Comparison of ENCODE assay signal across 10 cellular contexts in the genomic region with DNA sequence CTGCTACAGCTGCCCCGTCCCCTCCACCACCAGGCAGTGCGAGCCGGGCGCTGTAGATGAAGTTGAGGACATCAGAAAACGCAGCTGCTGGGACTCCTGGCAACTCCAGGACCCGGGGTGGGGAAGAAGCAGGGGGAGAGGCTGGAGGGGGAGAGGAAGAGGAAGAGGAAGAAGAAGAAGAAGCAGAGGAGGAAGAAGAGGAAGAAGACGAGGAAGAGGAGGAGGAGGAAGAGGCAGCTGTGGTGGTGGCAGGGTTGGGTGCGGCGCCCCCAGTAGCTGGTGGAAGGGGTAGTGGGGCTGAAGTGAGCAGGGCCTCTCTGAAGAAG. TPM values are rescaled to one million over a fixed set of nuclear protein-coding genes. Genes with fewer than 3 reads are reported as not detected.
DNase-seq lines count a peak whose midpoint lies in the region; ATAC-seq, FAIRE-seq and TF ChIP-seq lines count a peak whose summit lies in the region.
"Had no signal": no experiment of that assay in that cellular context is flagged by ENCODE, and none has a peak within 500 bp of the region (broad histone marks: within the 10 kb centered on the region; RNA-seq: fewer than 3 reads in every experiment).

No MANE protein-coding gene starts in this region.

- H3K36me3 ChIP-seq in heart right ventricle (peaks cover 0 to 60% (median 7%) of the 10 kb centered on the region in 9 donors), lung (ENCODE audit: control insufficient read depth in 2 of 2, insufficient read depth in 2 of 2, low read length in 2 of 2) (peaks cover 13 to 40% of the 10 kb centered on the region in 2 donors), transverse colon (no peaks in the 10 kb centered on the region), small intestine (ENCODE audit: control insufficient read depth in 2 of 2, insufficient read depth in 2 of 2, low read length in 2 of 2) (peaks cover 3 to 8% of the 10 kb centered on the region in 2 donors)

- intact Hi-C loops in heart right ventricle (cut with DNase I) (no loop called here), cardiac septum (cut with DNase I) (no loop called here), transverse colon (cut with DNase I; ENCODE audit: low total_unique reads) (no loop called here)

- TF ChIP-seq EP300 in transverse colon (IDR thresholded peaks at IDR 0.05; ENCODE audit: low read depth), result no peak

- in situ Hi-C loops in transverse colon (cut with MboI; ENCODE audit: low pct_ligation_motif_present in 1 of 4, low pct_unique_long_range_greater_than_20kb in 1 of 4, low sequenced_read_pairs in 3 of 4), result no loop called here

- peak overlapping the region in 9 of 10 donors; percentile 73 to 88 (median 79) for H3K27ac ChIP-seq in heart right ventricle
- H3K27ac ChIP-seq in lung (ENCODE audit: low read depth in 1 of 2, low read length in 1 of 2), result peak overlapping the region; percentile 59 to 82
- H3K27ac ChIP-seq in transverse colon, result peak overlapping the region; percentile 44 to 54 (median 49)
- H3K27ac ChIP-seq in small intestine (ENCODE audit: low read depth in 1 of 2, low read length in 1 of 2), result peak overlapping the region in 1 of 2 donors; percentile 41

- peaks cover 14 to 53% (median 47%) of the 10 kb centered on the region in 9 donors for H3K4me1 ChIP-seq in heart right ventricle
- peaks cover 4 to 13% of the 10 kb centered on the region in 2 donors for H3K4me1 ChIP-seq in lung (ENCODE audit: control insufficient read depth in 2 of 2, insufficient read depth in 2 of 2, low read length in 2 of 2)
- peaks cover 0 to 15% (median 8%) of the 10 kb centered on the region in 4 donors for H3K4me1 ChIP-seq in transverse colon
- H3K4me1 ChIP-seq in small intestine (ENCODE audit: control insufficient read depth in 2 of 2, insufficient read depth in 1 of 2, low read depth in 1 of 2, low read length in 1 of 2), result peaks cover 0 to 2% of the 10 kb centered on the region in 2 donors

- 82 to 90% methylated on average over 9 of the region's 9 CpGs for WGBS in heart right ventricle, 2 donors
- WGBS in lung, 2 donors, result 58 to 76% methylated on average over 9 of the region's 9 CpGs
- 85 to 87% methylated on average over 4 to 9 of the region's 9 CpGs for WGBS in transverse colon (ENCODE audit: low coverage in 1 of 2), 2 donors
- WGBS in small intestine, 3 donors, result 88 to 94% (median 90%) methylated on average over 9 of the region's 9 CpGs

- H3K9me3 ChIP-seq in heart right ventricle, result no peaks in the 10 kb centered on the region
- H3K9me3 ChIP-seq in lung (ENCODE audit: control insufficient read depth in 2 of 2, insufficient read depth in 1 of 2, low read length in 1 of 2), result no peaks in the 10 kb centered on the region
- H3K9me3 ChIP-seq in transverse colon, result no peaks in the 10 kb centered on the region
- H3K9me3 ChIP-seq in small intestine (ENCODE audit: control insufficient read depth, low read depth), result no peaks in the 10 kb centered on the region

- TF ChIP-seq POLR2A in transverse colon (IDR thresholded peaks at IDR 0.05), result no peak

- no peak for DNase-seq in heart right ventricle
- DNase-seq in cardiac septum (ENCODE audit: low spot score), result no peak
- DNase-seq in lung (ENCODE audit: low spot score), result no peak
- no peak for DNase-seq in transverse colon
- no peak for DNase-seq in small intestine
- DNase-seq in SW 1271 (lab: John Stamatoyannopoulos, UW), result no peak
- DNase-seq: DMS153; effector CD8-positive, alpha-beta T cell; T-helper 9 cell had no signal

- TF ChIP-seq CTCF in heart right ventricle (IDR thresholded peaks at IDR 0.05) (no peak), lung (IDR thresholded peaks at IDR 0.05; ENCODE audit: control extremely low read depth, extremely low read depth) (no peak), transverse colon (IDR thresholded peaks at IDR 0.05) (no peak)

- H3K27me3 ChIP-seq in heart right ventricle, result no peaks in the 10 kb centered on the region
- H3K27me3 ChIP-seq in lung (ENCODE audit: control insufficient read depth, insufficient read depth), result no peaks in the 10 kb centered on the region
- H3K27me3 ChIP-seq in transverse colon, result no peaks in the 10 kb centered on the region
- H3K27me3 ChIP-seq in small intestine (ENCODE audit: control insufficient read depth in 2 of 2, insufficient read depth in 2 of 2, low read length in 2 of 2), result no peaks in the 10 kb centered on the region

- ATAC-seq in heart right ventricle (no peak), lung (ENCODE audit: insufficient read depth, low FRiP score) (no peak)

- no peak overlapping the region for H3K4me3 ChIP-seq in heart right ventricle
- H3K4me3 ChIP-seq in lung, result no peak overlapping the region
- H3K4me3 ChIP-seq in transverse colon, result no peak overlapping the region
- no peak overlapping the region for H3K4me3 ChIP-seq in small intestine (ENCODE audit: low read depth in 1 of 2, low read length in 2 of 2)

- FAIRE-seq in small intestine (lab: Jason Lieb, UNC), result no peak

RNA-seq across cellular contexts. Expression of a gene that starts 13.2 kb away (rescaled TPM):
- total RNA-seq in heart right ventricle (10 to 100 TPM; 58.9 to 80.1 (median 69.4) TPM), cardiac septum (69.4 TPM), lung (10 to 100 TPM; 40.4 to 56.4 TPM), transverse colon (10 to 100 TPM; 18.3 to 48.6 (median 23.2) TPM)
- polyA plus RNA-seq in heart right ventricle (10 to 100 TPM; 17.8 to 34.2 TPM), lung (10 to 100 TPM; 20.1 to 26.5 TPM), small intestine (10 to 100 TPM in 1 of 3 donors, 1 to 10 TPM in 2; 7.6 to 15.9 (median 8.9) TPM)

RNA-seq across cellular contexts. Expression of a gene that starts 15.0 kb away (rescaled TPM):
- total RNA-seq in heart right ventricle (not detected), cardiac septum (not detected), lung (not detected), transverse colon (not detected)
- polyA plus RNA-seq in heart right ventricle (not detected), lung (not detected), small intestine (not detected)
- total RNA-seq: glomerular endothelial cell had no signal

RNA-seq across cellular contexts. Expression of a gene that starts 17.9 kb away (rescaled TPM):
- 10 to 100 TPM; 40.5 to 61.7 (median 48.8) TPM for total RNA-seq in heart right ventricle
- polyA plus RNA-seq in heart right ventricle, result 10 to 100 TPM in 1 of 2 donors, 1 to 10 TPM in 1; 8.4 to 24.7 TPM
- 56.4 TPM for total RNA-seq in cardiac septum
- 100 to 1,000 TPM; 113 to 129 TPM for total RNA-seq in lung
- polyA plus RNA-seq in lung, result 10 to 100 TPM; 37.8 to 40.9 TPM
- 100 to 1,000 TPM in 3 of 4 donors, 10 to 100 TPM in 1; 91.3 to 321 (median 127) TPM for total RNA-seq in transverse colon
- 10 to 100 TPM in 2 of 3 donors, 1 to 10 TPM in 1; 10.0 to 28.7 (median 13.0) TPM for polyA plus RNA-seq in small intestine

RNA-seq across cellular contexts. Expression of a gene that starts 21.4 kb away (rescaled TPM):
- total RNA-seq in heart right ventricle (10 to 100 TPM in 6 of 10 donors, 1 to 10 TPM in 4; 5.4 to 13.1 (median 10.3) TPM), cardiac septum (9.9 TPM), lung (10 to 100 TPM; 10.5 to 10.7 TPM), transverse colon (10 to 100 TPM in 1 of 4 donors, 1 to 10 TPM in 2, not detected in 1; 5.8 to 10.3 (median 8.9) TPM)
- polyA plus RNA-seq in heart right ventricle (10 to 100 TPM; 10.2 to 25.4 TPM), lung (10 to 100 TPM in 1 of 2 donors, 1 to 10 TPM in 1; 7.0 to 11.9 TPM), small intestine (10 to 100 TPM in 2 of 3 donors, 1 to 10 TPM in 1; 8.4 to 11.9 (median 10.5) TPM)

RNA-seq across cellular contexts. Expression of a gene that starts 27.0 kb away (rescaled TPM):
- total RNA-seq in heart right ventricle (10 to 100 TPM in 2 of 10 donors, 1 to 10 TPM in 8; 4.6 to 15.9 (median 8.1) TPM), cardiac septum (3.9 TPM), lung (1 to 10 TPM in 1 of 2 donors, under 1 TPM in 1; 0.52 to 3.5 TPM), transverse colon (1 to 10 TPM in 3 of 4 donors, not detected in 1; 1.6 to 2.4 (median 1.9) TPM)
- polyA plus RNA-seq in heart right ventricle (1 to 10 TPM; 2.0 to 7.2 TPM), lung (under 1 TPM; 0.47 to 0.79 TPM), small intestine (under 1 TPM in 1 of 3 donors, not detected in 2; 0.61 TPM)
